ENCODE assay signal across 19 cellular contexts in the genomic region with DNA sequence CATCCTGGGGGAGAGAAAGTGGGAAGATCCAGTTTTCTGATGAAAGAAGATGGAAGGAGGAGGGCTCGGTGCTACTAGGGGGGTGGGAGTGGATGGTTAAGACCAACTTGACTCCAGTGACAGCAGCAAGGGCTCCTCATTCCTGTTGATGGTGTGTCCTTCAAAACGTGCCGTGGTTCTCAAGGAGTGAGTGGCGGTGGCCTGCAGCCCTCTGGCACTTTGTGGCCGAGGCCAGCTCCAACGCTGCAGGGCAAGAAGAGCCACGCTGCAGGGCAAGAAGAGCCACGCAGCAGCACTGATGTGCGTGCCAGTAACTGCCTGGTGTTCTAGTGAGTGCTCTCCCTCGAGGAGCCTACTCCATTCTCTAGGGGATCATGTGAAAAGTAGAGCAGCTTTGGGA.
DNase-seq lines count a peak whose midpoint lies in the region; ATAC-seq and TF ChIP-seq lines count a peak whose summit lies in the region.
"Had no signal": no experiment of that assay in that cellular context is flagged by ENCODE, and none has a peak within 500 bp of the region (broad histone marks: within the 10 kb centered on the region; RNA-seq: fewer than 3 reads in every experiment).

No MANE protein-coding gene starts in this region.

- H3K27ac ChIP-seq in Panc1 (ENCODE audit: low read length) (no peak overlapping the region), lower lobe of right lung (peak overlapping the region; percentile 6), gastrocnemius medialis (peak overlapping the region in 3 of 4 donors; percentile 65 to 72 (median 67))
- H3K27ac ChIP-seq: GM23248 had no signal

- CTCF ChIA-PET in Panc1 (lab: Charles Lee), result no interaction called here

- peaks cover 6% of the 10 kb centered on the region for H3K36me3 Mint-ChIP-seq in activated naive CD8-positive, alpha-beta T cell treated with anti-CD3 and anti-CD28 coated beads, Interleukin-2, amount 10 ng/mL, durations not matched to agents 7 days and 5 days
- H3K36me3 Mint-ChIP-seq in activated naive CD8-positive, alpha-beta T cell treated with anti-CD3 and anti-CD28 coated beads for 36 hours, result peaks cover 4% of the 10 kb centered on the region

- DNase-seq in activated naive CD8-positive, alpha-beta T cell treated with anti-CD3 and anti-CD28 coated beads, Interleukin-2, amount 10 ng/mL, durations not matched to agents 7 days and 5 days, result no peak
- DNase-seq in activated naive CD8-positive, alpha-beta T cell treated with anti-CD3 and anti-CD28 coated beads for 36 hours, result no peak
- DNase-seq in Panc1 (ENCODE audit: low read depth, low spot score), result no peak
- DNase-seq in lower lobe of right lung, result no peak
- DNase-seq in gastrocnemius medialis, result no peak
- no peak for DNase-seq in activated T-cell treated with anti-CD3 and anti-CD28 coated beads, Interleukin-2, amount 50 U/mL, for 1 hour
- DNase-seq in iPS-NIHi11 (ENCODE audit: low spot score), result no peak
- DNase-seq in NCI-H774 (lab: John Stamatoyannopoulos, UW), result no peak
- DNase-seq: CD8-positive, alpha-beta memory T cell; GM23248; Kasumi-1; MG63; NCI-H1092; NCI-H146; NCI-H2081 treated with DMSO at 0.1 percent for 48 hours; NCI-H446 treated with DMSO at 0.1 percent for 48 hours; NCI-H69; SHP77 had no signal

- H3K9me3 Mint-ChIP-seq in activated naive CD8-positive, alpha-beta T cell treated with anti-CD3 and anti-CD28 coated beads, Interleukin-2, amount 10 ng/mL, durations not matched to agents 7 days and 5 days, result no peaks in the 10 kb centered on the region
- H3K9me3 Mint-ChIP-seq in activated naive CD8-positive, alpha-beta T cell treated with anti-CD3 and anti-CD28 coated beads for 36 hours, result no peaks in the 10 kb centered on the region
- H3K9me3 Mint-ChIP-seq: CD8-positive, alpha-beta memory T cell had no signal

- peaks cover 32% of the 10 kb centered on the region for H3K4me1 ChIP-seq in Panc1 (ENCODE audit: control insufficient read depth, insufficient read depth, low read length)
- peaks cover 60% of the 10 kb centered on the region for H3K4me1 ChIP-seq in lower lobe of right lung
- H3K4me1 ChIP-seq in gastrocnemius medialis, result peaks cover 41 to 54% of the 10 kb centered on the region in 2 donors
- H3K4me1 ChIP-seq: HAP-1 had no signal

- H3K4me3 ChIP-seq in Panc1 (ENCODE audit: low read depth in 2 of 2, low read length in 2 of 2) (no peak overlapping the region), lower lobe of right lung (no peak overlapping the region), gastrocnemius medialis (no peak overlapping the region)
- H3K4me3 ChIP-seq: GM23248, HAP-1, MG63 had no signal

- BruUV-seq in Panc1 (replicated peaks; lab: Mats Ljungman, UMichigan), result no TSS peak

- TF ChIP-seq CTCF in Panc1 (IDR thresholded peaks at IDR 0.05) (no peak), lower lobe of right lung (IDR thresholded peaks at IDR 0.05) (no peak), gastrocnemius medialis (IDR thresholded peaks at IDR 0.05 in 4 of 5, conservative IDR thresholded peaks at IDR 0.05 in 1 of 5) (no peak)

- H3K4me3 Mint-ChIP-seq in activated naive CD8-positive, alpha-beta T cell treated with anti-CD3 and anti-CD28 coated beads, Interleukin-2, amount 10 ng/mL, durations not matched to agents 7 days and 5 days, result no peak overlapping the region
- H3K4me3 Mint-ChIP-seq in activated naive CD8-positive, alpha-beta T cell treated with anti-CD3 and anti-CD28 coated beads for 36 hours, result no peak overlapping the region
- H3K4me3 Mint-ChIP-seq: CD8-positive, alpha-beta memory T cell had no signal

- H3K9me3 ChIP-seq in Panc1 (ENCODE audit: control insufficient read depth, insufficient read depth, low read depth, low read length) (no peaks in the 10 kb centered on the region), lower lobe of right lung (no peaks in the 10 kb centered on the region), gastrocnemius medialis (no peaks in the 10 kb centered on the region)
- H3K9me3 ChIP-seq: HAP-1, MG63 had no signal

- H3K4me1 Mint-ChIP-seq in activated naive CD8-positive, alpha-beta T cell treated with anti-CD3 and anti-CD28 coated beads, Interleukin-2, amount 10 ng/mL, durations not matched to agents 7 days and 5 days, result peaks cover 29% of the 10 kb centered on the region
- H3K4me1 Mint-ChIP-seq in activated naive CD8-positive, alpha-beta T cell treated with anti-CD3 and anti-CD28 coated beads for 36 hours, result peaks cover 21% of the 10 kb centered on the region

- no peaks in the 10 kb centered on the region for H3K27me3 Mint-ChIP-seq in activated naive CD8-positive, alpha-beta T cell treated with anti-CD3 and anti-CD28 coated beads, Interleukin-2, amount 10 ng/mL, durations not matched to agents 7 days and 5 days
- no peaks in the 10 kb centered on the region for H3K27me3 Mint-ChIP-seq in activated naive CD8-positive, alpha-beta T cell treated with anti-CD3 and anti-CD28 coated beads for 36 hours

- intact Hi-C loops in Panc1 (cut with micrococcal nuclease; ENCODE audit: unreplicated experiment), result no loop called here
- intact Hi-C loops in lower lobe of right lung (cut with DNase I), result no loop called here
- intact Hi-C loops in gastrocnemius medialis (cut with DNase I; ENCODE audit: low total_unique reads), result no loop called here

- POLR2A ChIA-PET in activated naive CD8-positive, alpha-beta T cell treated with anti-CD3 and anti-CD28 coated beads, Interleukin-2, amount 10 ng/mL, durations not matched to agents 7 days and 5 days (lab: Charles Lee), result interaction anchor here (1.3 kb wide), 1 partner anchor 10 kb away, joined by 3 read pairs; no protein-coding TSS in a partner anchor
- POLR2A ChIA-PET in Panc1 (lab: Charles Lee), result interaction anchor here (0.6 kb wide), 1 partner anchor 313 kb away, joined by 3 read pairs; no protein-coding TSS in a partner anchor

- no peak for TF ChIP-seq POLR2A in gastrocnemius medialis (IDR thresholded peaks at IDR 0.05)

- H3K27me3 ChIP-seq in Panc1 (ENCODE audit: control insufficient read depth, insufficient read depth, low read length) (no peaks in the 10 kb centered on the region), lower lobe of right lung (ENCODE audit: low read depth) (no peaks in the 10 kb centered on the region), gastrocnemius medialis (no peaks in the 10 kb centered on the region)
- H3K27me3 ChIP-seq: MG63 had no signal

- H3K27ac Mint-ChIP-seq in activated naive CD8-positive, alpha-beta T cell treated with anti-CD3 and anti-CD28 coated beads, Interleukin-2, amount 10 ng/mL, durations not matched to agents 7 days and 5 days, result peak overlapping the region; percentile 41
- H3K27ac Mint-ChIP-seq in activated naive CD8-positive, alpha-beta T cell treated with anti-CD3 and anti-CD28 coated beads for 36 hours, result no peak overlapping the region

- in situ Hi-C loops in Panc1 (cut with HindIII; ENCODE audit: low pct_unique_long_range_greater_than_20kb, low sequenced_read_pairs), result no loop called here
- in situ Hi-C loops in gastrocnemius medialis (cut with MboI; ENCODE audit: low sequenced_read_pairs in 4 of 4), result no loop called here

- no peak for ATAC-seq in activated naive CD8-positive, alpha-beta T cell treated with anti-CD3 and anti-CD28 coated beads, Interleukin-2, amount 10 ng/mL, durations not matched to agents 7 days and 5 days (ENCODE audit: low read depth)
- ATAC-seq in Panc1 (0 out of 2 replicates have a peak, but pooled peaks have one; percentile 17), lower lobe of right lung (no peak), gastrocnemius medialis (no peak)

- H3K36me3 ChIP-seq in Panc1 (ENCODE audit: control insufficient read depth, insufficient read depth, low read length) (no peaks in the 10 kb centered on the region), lower lobe of right lung (no peaks in the 10 kb centered on the region), gastrocnemius medialis (no peaks in the 10 kb centered on the region)
- H3K36me3 ChIP-seq: HAP-1, MG63 had no signal
